Comparison of ENCODE assay signal across 1 cellular context in genomic region chr7:84780158-84781124, GRCh38.
TF ChIP-seq lines count a peak whose summit lies in the region.

No MANE protein-coding gene starts in this region.

TF ChIP-seq in IMR-90, 13 proteins besides CTCF, POLR2A, EP300 and RAD21 (continued from another document):
- TF ChIP-seq MAZ (IDR thresholded peaks at IDR 0.05; ENCODE audit: borderline replicate concordance, low read depth, low read length) (no peak), MAFK (IDR thresholded peaks at IDR 0.05; ENCODE audit: low read depth, low read length) (no peak), USF2 (IDR thresholded peaks at IDR 0.05; ENCODE audit: low read depth, low read length) (no peak), NFE2L2 (IDR thresholded peaks at IDR 0.05; ENCODE audit: low read depth, low read length) (no peak), CHD1 (IDR thresholded peaks at IDR 0.05; ENCODE audit: low read depth, low read length) (no peak), ELK1 (IDR thresholded peaks at IDR 0.05; ENCODE audit: borderline replicate concordance, low read depth, low read length) (no peak), MXI1 (IDR thresholded peaks at IDR 0.05; ENCODE audit: borderline replicate concordance, low read depth, low read length) (no peak), CEBPB (IDR thresholded peaks at IDR 0.05; ENCODE audit: low read depth, low read length) (no peak)
